18 cellular contexts compared by ENCODE assay signal in the genomic region with DNA sequence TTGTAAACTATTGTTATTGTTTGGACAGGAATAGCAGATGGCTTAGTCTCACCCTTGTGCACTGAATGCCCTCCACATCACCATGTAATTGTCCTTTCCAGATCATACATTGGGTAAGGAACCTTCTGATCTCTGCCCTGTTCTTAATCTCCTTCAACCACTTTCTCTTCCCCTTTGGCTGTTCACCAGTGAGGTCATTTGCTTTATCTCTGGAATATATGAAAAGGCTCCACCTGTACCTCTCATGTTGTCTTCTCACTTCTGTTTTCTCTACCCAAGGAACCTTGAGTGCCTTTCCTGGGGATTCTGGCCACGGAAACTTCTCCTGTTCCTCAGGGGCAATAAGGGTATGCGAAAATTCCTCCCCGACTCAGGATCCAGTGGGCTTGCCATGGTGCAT. TPM values are rescaled to one million over a fixed set of nuclear protein-coding genes. Genes with fewer than 3 reads are reported as not detected.
DNase-seq lines count a peak whose midpoint lies in the region; ATAC-seq and TF ChIP-seq lines count a peak whose summit lies in the region.
"Had no signal": no experiment of that assay in that cellular context is flagged by ENCODE, and none has a peak within 500 bp of the region (broad histone marks: within the 10 kb centered on the region; RNA-seq: fewer than 3 reads in every experiment).

No MANE protein-coding gene starts in this region.

- peak overlapping the region; percentile 51 for H3K9ac ChIP-seq in SU-DHL-6 (ENCODE audit: low read length)
- H3K9ac ChIP-seq in GM23248, result no peak overlapping the region

- H3K27me3 ChIP-seq in SU-DHL-6 (ENCODE audit: low read length) (no peaks in the 10 kb centered on the region), gastrocnemius medialis (no peaks in the 10 kb centered on the region), GM23248 (replicated peaks; ENCODE audit: insufficient read depth) (0 out of 2 replicates have a peak, but pooled peaks cover 4% of the 10 kb centered on the region)

- H3K9me2 ChIP-seq in SU-DHL-6 (replicated peaks; ENCODE audit: insufficient read depth, low read length) (no peaks in the 10 kb centered on the region), GM23248 (ENCODE audit: insufficient read depth) (no peaks in the 10 kb centered on the region)

- no peak overlapping the region for H2AFZ ChIP-seq in SU-DHL-6 (ENCODE audit: low read depth, low read length, severe bottlenecking)
- H2AFZ ChIP-seq in GM23248, result no peak overlapping the region

- ATAC-seq in activated naive CD8-positive, alpha-beta T cell treated with anti-CD3 and anti-CD28 coated beads, Interleukin-2, amount 50 U/mL, for 24 hours, result peak; percentile 42
- ATAC-seq in stimulated activated naive B cell treated with anti-CD40 and anti-IgM and Interleukin-4, amounts not matched to agents 10 μg/mL and 1 μg/mL and 100 μg/mL, for 72 hours (replicated peaks), result peak; percentile 65 to 66
- no peak for ATAC-seq in gastrocnemius medialis
- ATAC-seq: activated CD4-positive, alpha-beta T cell treated with anti-CD3 and anti-CD28 coated beads for 36 hours; K562 had no signal

- H3K79me2 ChIP-seq in SU-DHL-6 (ENCODE audit: insufficient read depth, low read length), result peaks cover 87% of the 10 kb centered on the region
- H3K79me2 ChIP-seq in GM23248 (ENCODE audit: insufficient read depth), result no peaks in the 10 kb centered on the region

- no peaks in the 10 kb centered on the region for H3K27me3 Mint-ChIP-seq in activated naive CD8-positive, alpha-beta T cell treated with anti-CD3 and anti-CD28 coated beads, Interleukin-2, amount 50 U/mL, for 24 hours
- H3K27me3 Mint-ChIP-seq in activated naive CD8-positive, alpha-beta T cell treated with anti-CD3 and anti-CD28 coated beads for 36 hours, result no peaks in the 10 kb centered on the region
- H3K27me3 Mint-ChIP-seq in IgD-negative memory B cell, result no peaks in the 10 kb centered on the region
- no peaks in the 10 kb centered on the region for H3K27me3 Mint-ChIP-seq in stimulated activated naive B cell treated with anti-CD40 and anti-IgM and Interleukin-4, amounts not matched to agents 10 μg/mL and 1 μg/mL and 100 μg/mL, for 72 hours
- H3K27me3 Mint-ChIP-seq: activated CD4-positive, alpha-beta T cell treated with anti-CD3 and anti-CD28 coated beads for 36 hours had no signal

- H3K36me3 ChIP-seq in SU-DHL-6 (ENCODE audit: low read length), result 0 out of 2 replicates have a peak, but pooled peaks cover 5% of the 10 kb centered on the region
- H3K36me3 ChIP-seq in gastrocnemius medialis, result no peaks in the 10 kb centered on the region
- H3K36me3 ChIP-seq in GM23248 (ENCODE audit: low read depth), result no peaks in the 10 kb centered on the region
- H3K36me3 ChIP-seq: HAP-1, lower lobe of right lung had no signal

- H3K4me3 ChIP-seq in SU-DHL-6 (ENCODE audit: insufficient read depth, low read length, poor library complexity, severe bottlenecking) (peak overlapping the region; percentile 24), gastrocnemius medialis (no peak overlapping the region), GM23248 (no peak overlapping the region)
- H3K4me3 ChIP-seq: HAP-1, K562, lower lobe of right lung had no signal

- no peak for TF ChIP-seq POLR2A in gastrocnemius medialis (IDR thresholded peaks at IDR 0.05)

- H4K20me1 ChIP-seq in SU-DHL-6 (ENCODE audit: low read depth, low read length) (no peaks in the 10 kb centered on the region), GM23248 (ENCODE audit: insufficient read depth) (no peaks in the 10 kb centered on the region)

- TF ChIP-seq CTCF in SU-DHL-6 (IDR thresholded peaks at IDR 0.05; ENCODE audit: insufficient read depth, low read length, poor library complexity, severe bottlenecking) (no peak), gastrocnemius medialis (IDR thresholded peaks at IDR 0.05 in 4 of 5, conservative IDR thresholded peaks at IDR 0.05 in 1 of 5) (no peak)

- no peak overlapping the region for H3K27ac Mint-ChIP-seq in activated naive CD8-positive, alpha-beta T cell treated with anti-CD3 and anti-CD28 coated beads, Interleukin-2, amount 50 U/mL, for 24 hours
- no peak overlapping the region for H3K27ac Mint-ChIP-seq in activated naive CD8-positive, alpha-beta T cell treated with anti-CD3 and anti-CD28 coated beads for 36 hours
- H3K27ac Mint-ChIP-seq in IgD-negative memory B cell, result peak overlapping the region; percentile 36 to 88 (median 58)
- peak overlapping the region; percentile 48 for H3K27ac Mint-ChIP-seq in stimulated activated naive B cell treated with anti-CD40 and anti-IgM and Interleukin-4, amounts not matched to agents 10 μg/mL and 1 μg/mL and 100 μg/mL, for 72 hours
- H3K27ac Mint-ChIP-seq: activated CD4-positive, alpha-beta T cell treated with anti-CD3 and anti-CD28 coated beads for 36 hours had no signal

- H3K4me2 ChIP-seq in SU-DHL-6 (ENCODE audit: low read depth, low read length, poor library complexity, severe bottlenecking) (peak overlapping the region; percentile 90), GM23248 (ENCODE audit: unreplicated experiment) (no peak overlapping the region)

- H3K4me3 Mint-ChIP-seq in activated naive CD8-positive, alpha-beta T cell treated with anti-CD3 and anti-CD28 coated beads, Interleukin-2, amount 50 U/mL, for 24 hours, result no peak overlapping the region
- H3K4me3 Mint-ChIP-seq in activated naive CD8-positive, alpha-beta T cell treated with anti-CD3 and anti-CD28 coated beads for 36 hours, result no peak overlapping the region
- H3K4me3 Mint-ChIP-seq in IgD-negative memory B cell, result peak overlapping the region; percentile 37 to 91 (median 62)
- H3K4me3 Mint-ChIP-seq in stimulated activated naive B cell treated with anti-CD40 and anti-IgM and Interleukin-4, amounts not matched to agents 10 μg/mL and 1 μg/mL and 100 μg/mL, for 72 hours, result peak overlapping the region; percentile 13 to 31
- H3K4me3 Mint-ChIP-seq: activated CD4-positive, alpha-beta T cell treated with anti-CD3 and anti-CD28 coated beads for 36 hours had no signal

- WGBS in GM23248 (ENCODE audit: low coverage in 1 of 2, low lambda C conversion rate in 2 of 2, missing lambda C conversion rate in 2 of 2), 2 experiments, result 58 to 67% methylated on average over 3 of the region's 3 CpGs

- H3F3A ChIP-seq in SU-DHL-6 (ENCODE audit: insufficient read depth), result peaks cover 82% of the 10 kb centered on the region
- peaks cover 8% of the 10 kb centered on the region; the same call in 1 of the 2 replicates for H3F3A ChIP-seq in GM23248 (ENCODE audit: insufficient read depth)

- peak overlapping the region; percentile 98 for H3K27ac ChIP-seq in SU-DHL-6 (ENCODE audit: low read depth, low read length)
- no peak overlapping the region for H3K27ac ChIP-seq in gastrocnemius medialis
- H3K27ac ChIP-seq in GM23248, result no peak overlapping the region
- H3K27ac ChIP-seq: lower lobe of right lung had no signal

- H3K9me3 ChIP-seq in SU-DHL-6 (ENCODE audit: insufficient read depth, low read length) (no peaks in the 10 kb centered on the region), gastrocnemius medialis (no peaks in the 10 kb centered on the region), GM23248 (ENCODE audit: low read depth) (no peaks in the 10 kb centered on the region)
- H3K9me3 ChIP-seq: HAP-1, lower lobe of right lung had no signal

- in situ Hi-C loops in gastrocnemius medialis (cut with MboI; ENCODE audit: low sequenced_read_pairs in 4 of 4) (no loop called here), GM23248 (cut with MboI) (no loop called here)

- H3K9me3 Mint-ChIP-seq in activated naive CD8-positive, alpha-beta T cell treated with anti-CD3 and anti-CD28 coated beads, Interleukin-2, amount 50 U/mL, for 24 hours, result no peaks in the 10 kb centered on the region
- no peaks in the 10 kb centered on the region for H3K9me3 Mint-ChIP-seq in activated naive CD8-positive, alpha-beta T cell treated with anti-CD3 and anti-CD28 coated beads for 36 hours
- H3K9me3 Mint-ChIP-seq in IgD-negative memory B cell, result peaks cover 0 to 2% (median 0%) of the 10 kb centered on the region in 3 donors
- no peaks in the 10 kb centered on the region for H3K9me3 Mint-ChIP-seq in stimulated activated naive B cell treated with anti-CD40 and anti-IgM and Interleukin-4, amounts not matched to agents 10 μg/mL and 1 μg/mL and 100 μg/mL, for 72 hours

- intact Hi-C loops in gastrocnemius medialis (cut with DNase I; ENCODE audit: low total_unique reads), result no loop called here

- no peaks in the 10 kb centered on the region for H3K4me1 ChIP-seq in gastrocnemius medialis
- H3K4me1 ChIP-seq in GM23248 (ENCODE audit: insufficient read depth), result peaks cover 13% of the 10 kb centered on the region; the same call in 1 of the 2 replicates
- H3K4me1 ChIP-seq: HAP-1 had no signal

- H3K4me1 Mint-ChIP-seq in activated naive CD8-positive, alpha-beta T cell treated with anti-CD3 and anti-CD28 coated beads, Interleukin-2, amount 50 U/mL, for 24 hours, result peaks cover 53% of the 10 kb centered on the region
- H3K4me1 Mint-ChIP-seq in activated naive CD8-positive, alpha-beta T cell treated with anti-CD3 and anti-CD28 coated beads for 36 hours, result peaks cover 19% of the 10 kb centered on the region
- peaks cover 48 to 72% (median 52%) of the 10 kb centered on the region in 3 donors for H3K4me1 Mint-ChIP-seq in IgD-negative memory B cell
- peaks cover 50 to 83% of the 10 kb centered on the region in 2 donors for H3K4me1 Mint-ChIP-seq in stimulated activated naive B cell treated with anti-CD40 and anti-IgM and Interleukin-4, amounts not matched to agents 10 μg/mL and 1 μg/mL and 100 μg/mL, for 72 hours

- DNase-seq in activated naive CD8-positive, alpha-beta T cell treated with anti-CD3 and anti-CD28 coated beads, Interleukin-2, amount 50 U/mL, for 24 hours, result no peak
- no peak for DNase-seq in activated naive CD8-positive, alpha-beta T cell treated with anti-CD3 and anti-CD28 coated beads for 36 hours
- DNase-seq in stimulated activated naive B cell treated with anti-CD40 and anti-IgM and Interleukin-4, amounts not matched to agents 10 μg/mL and 1 μg/mL and 100 μg/mL, for 72 hours, result no peak
- DNase-seq in GM19238 (ENCODE audit: insufficient read length, low spot score) (no peak), gastrocnemius medialis (no peak), GM23248 (no peak)
- DNase-seq: activated CD4-positive, alpha-beta T cell treated with anti-CD3 and anti-CD28 coated beads for 36 hours; activated T-cell treated with anti-CD3 and anti-CD28 coated beads, Interleukin-2, amount 50 U/mL, for 1 hour; central memory CD4-positive, alpha-beta T cell; lower lobe of right lung; NCI-H146; NCI-H446; stimulated activated CD4-positive, alpha-beta T cell treated with anti-CD3 and anti-CD28 coated beads, Interleukin-1b, Interleukin-23, amount 100 ng/mL, for 48 hours had no signal

- H3K36me3 Mint-ChIP-seq in activated naive CD8-positive, alpha-beta T cell treated with anti-CD3 and anti-CD28 coated beads, Interleukin-2, amount 50 U/mL, for 24 hours (ENCODE audit: low read depth), result no peaks in the 10 kb centered on the region
- no peaks in the 10 kb centered on the region for H3K36me3 Mint-ChIP-seq in activated naive CD8-positive, alpha-beta T cell treated with anti-CD3 and anti-CD28 coated beads for 36 hours
- H3K36me3 Mint-ChIP-seq in IgD-negative memory B cell, result no peaks in the 10 kb centered on the region
- H3K36me3 Mint-ChIP-seq in stimulated activated naive B cell treated with anti-CD40 and anti-IgM and Interleukin-4, amounts not matched to agents 10 μg/mL and 1 μg/mL and 100 μg/mL, for 72 hours, result peaks cover 2 to 4% of the 10 kb centered on the region in 2 donors

RNA-seq across cellular contexts. Expression of gene MCTP2, which starts 28.5 kb away (rescaled TPM):
- 10 to 100 TPM; 12.1 to 12.6 TPM for total RNA-seq in activated naive CD8-positive, alpha-beta T cell treated with anti-CD3 and anti-CD28 coated beads for 36 hours
- 12.2 TPM for polyA plus RNA-seq in IgD-negative memory B cell
- 1 to 10 TPM in 1 of 4 donors, under 1 TPM in 3; 0.13 to 2.0 (median 0.43) TPM for total RNA-seq in gastrocnemius medialis
- total RNA-seq in GM23248 (2014; rRNA removed; shearing (Covaris generic)), result 0.97 and 1.8 TPM in 2 replicates
- polyA plus RNA-seq in GM23248 (2016; fragmentation: Nextera tagmentation; extraction: Ambion mirVana), result 0.67 and 0.70 TPM in 2 replicates
- polyA plus RNA-seq: K562, neural cell had no signal

Comparison
In these comparisons a context has a peak if more than half of its experiments do, and no peak if none do; other contexts are left out.
1. ATAC-seq: peak in activated naive CD8-positive, alpha-beta T cell treated with anti-CD3 and anti-CD28 coated beads, Interleukin-2, amount 50 U/mL, for 24 hours (single experiment) and stimulated activated naive B cell treated with anti-CD40 and anti-IgM and Interleukin-4, amounts not matched to agents 10 μg/mL and 1 μg/mL and 100 μg/mL, for 72 hours (2 of 2); none in gastrocnemius medialis (0 of 2).
2. H3K27ac Mint-ChIP-seq: peak in IgD-negative memory B cell (3 of 3) and stimulated activated naive B cell treated with anti-CD40 and anti-IgM and Interleukin-4, amounts not matched to agents 10 μg/mL and 1 μg/mL and 100 μg/mL, for 72 hours (single experiment); none in activated naive CD8-positive, alpha-beta T cell treated with anti-CD3 and anti-CD28 coated beads, Interleukin-2, amount 50 U/mL, for 24 hours (single experiment) and activated naive CD8-positive, alpha-beta T cell treated with anti-CD3 and anti-CD28 coated beads for 36 hours (single experiment).
3. H3K4me3 Mint-ChIP-seq: peak in IgD-negative memory B cell (4 of 4) and stimulated activated naive B cell treated with anti-CD40 and anti-IgM and Interleukin-4, amounts not matched to agents 10 μg/mL and 1 μg/mL and 100 μg/mL, for 72 hours (2 of 2); none in activated naive CD8-positive, alpha-beta T cell treated with anti-CD3 and anti-CD28 coated beads, Interleukin-2, amount 50 U/mL, for 24 hours (single experiment) and activated naive CD8-positive, alpha-beta T cell treated with anti-CD3 and anti-CD28 coated beads for 36 hours (single experiment).